ENCODE assay signal across 12 cellular contexts in genomic region chr6:158780963-158781691, GRCh38. TPM values are rescaled to one million over a fixed set of nuclear protein-coding genes. Genes with fewer than 3 reads are reported as not detected.
DNase-seq lines count a peak whose midpoint lies in the region; ATAC-seq and TF ChIP-seq lines count a peak whose summit lies in the region.
"Had no signal": no experiment of that assay in that cellular context is flagged by ENCODE, and none has a peak within 500 bp of the region (broad histone marks: within the 10 kb centered on the region; RNA-seq: fewer than 3 reads in every experiment).

No MANE protein-coding gene starts in this region.

- H3K36me3 ChIP-seq in Caco-2 (ENCODE audit: control insufficient read depth, insufficient read depth, low read length) = peaks cover 15% of the 10 kb centered on the region
- peaks cover 39 to 62% of the 10 kb centered on the region in 2 donors for H3K36me3 ChIP-seq in esophagus (ENCODE audit: control insufficient read depth in 2 of 2, insufficient read depth in 2 of 2, low read length in 1 of 2)
- peaks cover 4% of the 10 kb centered on the region for H3K36me3 ChIP-seq in parathyroid adenoma (ENCODE audit: control insufficient read depth, insufficient read depth, low read length)

- CTCF ChIA-PET in Caco-2 (lab: Charles Lee) = interaction anchor here (0.5 to 1.2 kb wide), 3 partner anchors 38 to 178 kb away, joined by 3 to 6 read pairs (median 3); partner anchors contain the start of gene EZR

- no peaks in the 10 kb centered on the region for H3K9me3 ChIP-seq in Caco-2
- no peaks in the 10 kb centered on the region for H3K9me3 ChIP-seq in esophagus (ENCODE audit: control insufficient read depth in 2 of 2, insufficient read depth in 1 of 2, low read depth in 1 of 2, low read length in 1 of 2)
- H3K9me3 ChIP-seq in parathyroid adenoma (ENCODE audit: control insufficient read depth, low read length) = no peaks in the 10 kb centered on the region

- no peaks in the 10 kb centered on the region for H3K27me3 ChIP-seq in Caco-2 (replicated peaks; ENCODE audit: control insufficient read depth, insufficient read depth, low read length)
- H3K27me3 ChIP-seq in esophagus (ENCODE audit: control insufficient read depth in 1 of 2, insufficient read depth in 2 of 2, low read length in 2 of 2) = no peaks in the 10 kb centered on the region
- H3K27me3 ChIP-seq in parathyroid adenoma (ENCODE audit: control insufficient read depth, insufficient read depth, low read length) = no peaks in the 10 kb centered on the region

- intact Hi-C loops in Caco-2 (cut with micrococcal nuclease; ENCODE audit: unreplicated experiment) = no loop called here

- H3K4me3 ChIP-seq in Caco-2 (ENCODE audit: low read depth, low read length) = no peak overlapping the region
- H3K4me3 ChIP-seq in LNCaP clone FGC (ENCODE audit: low read depth, low read length) = peak overlapping the region; percentile 27
- H3K4me3 ChIP-seq in esophagus (ENCODE audit: low read depth in 1 of 2, low read length in 2 of 2) = no peak overlapping the region
- peak overlapping the region; percentile 24 for H3K4me3 ChIP-seq in parathyroid adenoma (ENCODE audit: low read depth, low read length)

- no peaks in the 10 kb centered on the region for H3K27me3 Mint-ChIP-seq in Caco-2 (ENCODE audit: insufficient read depth, unreplicated experiment)
- H3K27me3 Mint-ChIP-seq: activated naive CD4-positive, alpha-beta T cell treated with anti-CD3 and anti-CD28 coated beads, Interleukin-2, amount 50 U/mL, for 24 hours; stimulated activated naive CD8-positive, alpha-beta T cell treated with anti-CD3 and anti-CD28 coated beads, Interleukin-15, amount 100 ng/mL, for 72 hours had no signal

- H2AFZ ChIP-seq in parathyroid adenoma = no peak overlapping the region

- H3K4me3 Mint-ChIP-seq in Caco-2 (ENCODE audit: unreplicated experiment) = no peak overlapping the region
- H3K4me3 Mint-ChIP-seq: activated naive CD4-positive, alpha-beta T cell treated with anti-CD3 and anti-CD28 coated beads, Interleukin-2, amount 50 U/mL, for 24 hours; stimulated activated naive CD8-positive, alpha-beta T cell treated with anti-CD3 and anti-CD28 coated beads, Interleukin-15, amount 100 ng/mL, for 72 hours had no signal

- WGBS in esophagus, 2 donors = 43 to 54% methylated on average over 11 of the region's 11 CpGs

- peak overlapping the region; percentile 82 for H3K27ac Mint-ChIP-seq in Caco-2 (ENCODE audit: unreplicated experiment)
- H3K27ac Mint-ChIP-seq: activated naive CD4-positive, alpha-beta T cell treated with anti-CD3 and anti-CD28 coated beads, Interleukin-2, amount 50 U/mL, for 24 hours had no signal

- ATAC-seq in HG03469 (IDR thresholded peaks at IDR 0.05; ENCODE audit: unreplicated experiment) (no peak), GM18519 (IDR thresholded peaks at IDR 0.05; ENCODE audit: low FRiP score, unreplicated experiment) (no peak)
- ATAC-seq: stimulated activated naive CD8-positive, alpha-beta T cell treated with anti-CD3 and anti-CD28 coated beads, Interleukin-15, amount 100 ng/mL, for 72 hours had no signal

- peaks cover 97% of the 10 kb centered on the region for H3K36me3 Mint-ChIP-seq in Caco-2 (ENCODE audit: insufficient read depth, unreplicated experiment)

- DNase-seq in Caco-2 (peak in 1 of 2 experiments; percentile 69), LNCaP clone FGC (ENCODE audit: low read depth) (peak; percentile 82), LoVo (ENCODE audit: low spot score) (no peak), KG1 (lab: John Stamatoyannopoulos, UW) (no peak)
- DNase-seq: hypothalamus; NCI-H446 treated with DMSO at 0.1 percent for 48 hours; stimulated activated naive CD8-positive, alpha-beta T cell treated with anti-CD3 and anti-CD28 coated beads, Interleukin-15, amount 100 ng/mL, for 72 hours had no signal

- H3K9me3 Mint-ChIP-seq in Caco-2 (ENCODE audit: unreplicated experiment) = no peaks in the 10 kb centered on the region
- H3K9me3 Mint-ChIP-seq: activated naive CD4-positive, alpha-beta T cell treated with anti-CD3 and anti-CD28 coated beads, Interleukin-2, amount 50 U/mL, for 24 hours; stimulated activated naive CD8-positive, alpha-beta T cell treated with anti-CD3 and anti-CD28 coated beads, Interleukin-15, amount 100 ng/mL, for 72 hours had no signal

- POLR2A ChIA-PET in Caco-2 (lab: Charles Lee) = no interaction called here

- H3K4me2 ChIP-seq in parathyroid adenoma (ENCODE audit: low read length) = peak overlapping the region; percentile 58

- no TSS peak for BruUV-seq in Caco-2 (replicated peaks; lab: Mats Ljungman, UMichigan)

- TF ChIP-seq CTCF in Caco-2 (IDR thresholded peaks at IDR 0.05; ENCODE audit: insufficient read depth in 1 of 2, low read depth in 1 of 2, low read length in 1 of 2, severe bottlenecking in 1 of 2, unreplicated experiment in 1 of 2) = no peak
- no peak for TF ChIP-seq CTCF in LNCaP clone FGC (IDR thresholded peaks at IDR 0.05; ENCODE audit: control insufficient read depth, extremely low read depth, insufficient read depth)
- no peak for TF ChIP-seq CTCF in parathyroid adenoma (IDR thresholded peaks at IDR 0.05)

- H3K79me2 ChIP-seq in parathyroid adenoma = peaks cover 34% of the 10 kb centered on the region

- no peak overlapping the region for H3K9ac ChIP-seq in parathyroid adenoma

- H3K27ac ChIP-seq in esophagus (ENCODE audit: low read depth in 2 of 2, low read length in 1 of 2) (peak overlapping the region; percentile 70 to 84), parathyroid adenoma (peak overlapping the region; percentile 85)

- H3K4me1 ChIP-seq in Caco-2 (peaks cover 16% of the 10 kb centered on the region), esophagus (ENCODE audit: control insufficient read depth in 2 of 2, insufficient read depth in 2 of 2, low read length in 1 of 2) (peaks cover 7 to 10% of the 10 kb centered on the region in 2 donors), parathyroid adenoma (peaks cover 65% of the 10 kb centered on the region)

- peaks cover 30% of the 10 kb centered on the region for H3K4me1 Mint-ChIP-seq in Caco-2 (ENCODE audit: low read depth, unreplicated experiment)

RNA-seq across cellular contexts. Expression of gene EZR, which starts 38.0 kb away (rescaled TPM):
- total RNA-seq in Caco-2 (2022) = 282 and 290 TPM in 2 replicates
- 100 to 1,000 TPM; 211 to 257 TPM for polyA plus RNA-seq in esophagus

Comparison
In these comparisons a context has a peak if more than half of its experiments do, and no peak if none do; other contexts are left out.
1. H3K4me3 ChIP-seq: peak in LNCaP clone FGC (single experiment) and parathyroid adenoma (single experiment); none in Caco-2 (single experiment) and esophagus (0 of 2).